Comparison of ENCODE assay signal across 1 cellular context in the genomic region with DNA sequence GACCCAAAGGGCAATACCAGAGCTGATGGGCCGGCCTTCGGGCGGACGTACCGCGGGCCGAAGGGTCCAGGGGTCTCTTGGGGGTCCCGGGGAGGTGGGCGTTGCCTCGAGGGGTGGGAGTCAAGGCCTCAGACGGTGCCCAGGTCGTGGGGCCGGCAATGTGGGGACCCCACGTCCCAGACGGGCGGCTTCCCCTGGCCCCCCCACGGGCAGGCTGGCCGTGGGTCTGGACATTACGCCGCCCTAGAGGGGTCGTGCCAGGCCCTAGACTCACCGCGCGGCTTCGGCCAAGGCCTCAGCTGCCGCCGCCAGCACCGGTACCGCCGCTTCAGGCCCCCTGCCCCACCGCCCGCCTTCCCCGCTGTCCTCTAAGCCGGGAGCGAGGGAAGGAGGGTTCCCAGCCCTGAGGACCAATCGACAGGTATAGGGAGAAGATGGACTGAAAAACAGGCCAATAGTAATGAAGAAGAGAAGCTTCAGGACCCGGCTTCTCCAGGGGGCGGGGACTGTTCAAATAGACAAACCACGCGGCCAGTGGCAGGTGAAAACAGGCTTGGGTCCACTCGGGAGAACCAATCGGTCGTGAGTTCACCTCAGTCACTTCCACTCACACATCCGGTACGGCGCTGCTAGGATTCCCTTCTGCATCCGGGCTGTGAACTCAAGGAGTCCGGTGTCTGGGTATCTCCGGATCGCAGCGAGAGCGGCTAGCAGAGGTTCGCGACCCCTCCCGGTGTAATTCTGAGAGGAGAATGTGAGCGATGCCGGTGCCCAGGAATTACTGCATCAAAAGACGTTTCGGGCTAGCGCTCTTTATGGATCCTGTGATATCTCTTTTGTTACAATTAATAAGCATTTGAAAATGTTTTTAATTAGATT.
TF ChIP-seq lines count a peak whose summit lies in the region.

Gene MTOR, minus strand, starts transcription at position 381 of the 879 bp plus-strand sequence. CDS start 3,142 bp downstream, outside the sequence.

TF ChIP-seq in K562, 482 proteins besides CTCF, POLR2A, EP300 and RAD21 (continued from another document and continues in another):
- TF ChIP-seq, protein P1, sequence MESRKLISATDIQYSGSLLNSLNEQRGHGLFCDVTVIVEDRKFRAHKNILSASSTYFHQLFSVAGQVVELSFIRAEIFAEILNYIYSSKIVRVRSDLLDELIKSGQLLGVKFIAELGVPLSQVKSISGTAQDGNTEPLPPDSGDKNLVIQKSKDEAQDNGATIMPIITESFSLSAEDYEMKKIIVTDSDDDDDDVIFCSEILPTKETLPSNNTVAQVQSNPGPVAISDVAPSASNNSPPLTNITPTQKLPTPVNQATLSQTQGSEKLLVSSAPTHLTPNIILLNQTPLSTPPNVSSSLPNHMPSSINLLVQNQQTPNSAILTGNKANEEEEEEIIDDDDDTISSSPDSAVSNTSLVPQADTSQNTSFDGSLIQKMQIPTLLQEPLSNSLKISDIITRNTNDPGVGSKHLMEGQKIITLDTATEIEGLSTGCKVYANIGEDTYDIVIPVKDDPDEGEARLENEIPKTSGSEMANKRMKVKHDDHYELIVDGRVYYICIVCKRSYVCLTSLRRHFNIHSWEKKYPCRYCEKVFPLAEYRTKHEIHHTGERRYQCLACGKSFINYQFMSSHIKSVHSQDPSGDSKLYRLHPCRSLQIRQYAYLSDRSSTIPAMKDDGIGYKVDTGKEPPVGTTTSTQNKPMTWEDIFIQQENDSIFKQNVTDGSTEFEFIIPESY (CRISPR knock-in tag; IDR thresholded peaks at IDR 0.05): peak; percentile 49; the same call in 1 of the 2 replicates
- TF ChIP-seq PHB2 (IDR thresholded peaks at IDR 0.05; ENCODE audit: low read depth): no peak
- peak; percentile 89 for TF ChIP-seq SUPT5H (IDR thresholded peaks at IDR 0.05)
- no peak for TF ChIP-seq ELF1 (tag; IDR thresholded peaks at IDR 0.05)
- 0 out of 2 replicates have a peak, but pooled peaks have one; percentile 13 for TF ChIP-seq PYGO2 (tag; IDR thresholded peaks at IDR 0.05)
- TF ChIP-seq, protein P2, sequence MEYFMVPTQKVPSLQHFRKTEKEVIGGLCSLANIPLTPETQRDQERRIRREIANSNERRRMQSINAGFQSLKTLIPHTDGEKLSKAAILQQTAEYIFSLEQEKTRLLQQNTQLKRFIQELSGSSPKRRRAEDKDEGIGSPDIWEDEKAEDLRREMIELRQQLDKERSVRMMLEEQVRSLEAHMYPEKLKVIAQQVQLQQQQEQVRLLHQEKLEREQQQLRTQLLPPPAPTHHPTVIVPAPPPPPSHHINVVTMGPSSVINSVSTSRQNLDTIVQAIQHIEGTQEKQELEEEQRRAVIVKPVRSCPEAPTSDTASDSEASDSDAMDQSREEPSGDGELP (CRISPR knock-in tag; IDR thresholded peaks at IDR 0.05; ENCODE audit: borderline replicate concordance): peak; percentile 66; the same call in 1 of the 2 replicates
- peak in 1 of 2 experiments; percentile 97; a peak in 2 of 3 replicates for TF ChIP-seq CBX3 (IDR thresholded peaks at IDR 0.05; ENCODE audit: borderline replicate concordance in 1 of 2, low read length in 2 of 2)
- peak; percentile 17 to 26; a peak in 2 of 4 replicates for TF ChIP-seq NONO (IDR thresholded peaks at IDR 0.05; ENCODE audit: low read depth in 2 of 2, low read length in 1 of 2)
- no peak for TF ChIP-seq KLF16 (IDR thresholded peaks at IDR 0.05)
- no peak for TF ChIP-seq HLTF (IDR thresholded peaks at IDR 0.05)
- TF ChIP-seq HNRNPK (IDR thresholded peaks at IDR 0.05; ENCODE audit: low read depth, low read length, poor library complexity, severe bottlenecking): no peak
- TF ChIP-seq E2F3 (CRISPR knock-in tag; IDR thresholded peaks at IDR 0.05): no peak
- TF ChIP-seq NFYB (IDR thresholded peaks at IDR 0.05; ENCODE audit: extremely low read depth, insufficient read length): peak; percentile 87
- no peak for TF ChIP-seq OTX1 (CRISPR knock-in tag; IDR thresholded peaks at IDR 0.05)
- peak; percentile 66 for TF ChIP-seq SAP30 (IDR thresholded peaks at IDR 0.05; ENCODE audit: borderline replicate concordance, insufficient read depth, low read depth, low read length, poor library complexity, severe bottlenecking)
- TF ChIP-seq ZBTB7A (IDR thresholded peaks at IDR 0.05; ENCODE audit: borderline replicate concordance, control insufficient read depth, low read depth, low read length): peak; percentile 89
- TF ChIP-seq, protein P3, sequence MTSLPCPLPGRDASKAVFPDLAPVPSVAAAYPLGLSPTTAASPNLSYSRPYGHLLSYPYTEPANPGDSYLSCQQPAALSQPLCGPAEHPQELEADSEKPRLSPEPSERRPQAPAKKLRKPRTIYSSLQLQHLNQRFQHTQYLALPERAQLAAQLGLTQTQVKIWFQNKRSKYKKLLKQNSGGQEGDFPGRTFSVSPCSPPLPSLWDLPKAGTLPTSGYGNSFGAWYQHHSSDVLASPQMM (CRISPR knock-in tag; IDR thresholded peaks at IDR 0.05): no peak
- TF ChIP-seq ZNF354B (CRISPR knock-in tag; IDR thresholded peaks at IDR 0.05): no peak
- peak; percentile 76 for TF ChIP-seq POLR2H (tag; IDR thresholded peaks at IDR 0.05; ENCODE audit: low read depth)
- TF ChIP-seq KDM4B (IDR thresholded peaks at IDR 0.05; ENCODE audit: borderline replicate concordance in 2 of 2, low read depth in 1 of 2): peak in 1 of 2 experiments; percentile 97; a peak in 2 of 4 replicates
- peak; percentile 86 for TF ChIP-seq CHD2 (IDR thresholded peaks at IDR 0.05; ENCODE audit: low read depth, low read length)
- TF ChIP-seq RERE (CRISPR knock-in tag; IDR thresholded peaks at IDR 0.05; ENCODE audit: borderline replicate concordance): no peak
- TF ChIP-seq POU5F1 (IDR thresholded peaks at IDR 0.05; ENCODE audit: borderline replicate concordance, low read depth, low read length, partially characterized antibody): no peak
- peak; percentile 99 for TF ChIP-seq NCOA1 (IDR thresholded peaks at IDR 0.05; ENCODE audit: low read depth)
- peak; percentile 38; the same call in 1 of the 2 replicates for TF ChIP-seq TEAD2 (tag; IDR thresholded peaks at IDR 0.05)
- TF ChIP-seq RBBP5 (IDR thresholded peaks at IDR 0.05; ENCODE audit: borderline replicate concordance, insufficient read depth, low read length, poor library complexity, severe bottlenecking): peak; percentile 92
- no peak for TF ChIP-seq ZNF444 (CRISPR knock-in tag; IDR thresholded peaks at IDR 0.05)
- TF ChIP-seq ZEB2 (IDR thresholded peaks at IDR 0.05): peak; percentile 97
- peak; percentile 89 for TF ChIP-seq HCFC1 (IDR thresholded peaks at IDR 0.05; ENCODE audit: low read depth, low read length)
- peak; percentile 56; the same call in 1 of the 2 replicates for TF ChIP-seq PML (IDR thresholded peaks at IDR 0.05; ENCODE audit: low read length)
- TF ChIP-seq, protein P4, sequence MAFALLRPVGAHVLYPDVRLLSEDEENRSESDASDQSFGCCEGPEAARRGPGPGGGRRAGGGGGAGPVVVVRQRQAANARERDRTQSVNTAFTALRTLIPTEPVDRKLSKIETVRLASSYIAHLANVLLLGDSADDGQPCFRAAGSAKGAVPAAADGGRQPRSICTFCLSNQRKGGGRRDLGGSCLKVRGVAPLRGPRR (CRISPR knock-in tag; IDR thresholded peaks at IDR 0.05): no peak
- TF ChIP-seq MYC (IDR thresholded peaks at IDR 0.05; ENCODE audit: low read depth, low read length): peak; percentile 47; the same call in 1 of the 2 replicates
- TF ChIP-seq MYC (CRISPR knock-in tag; IDR thresholded peaks at IDR 0.05; ENCODE audit: borderline replicate concordance, low read depth): no peak
- 0 out of 2 replicates have a peak, but pooled peaks have one; percentile 39 for TF ChIP-seq LCOR (CRISPR knock-in tag; IDR thresholded peaks at IDR 0.05)
- no peak for TF ChIP-seq ZNF146 (CRISPR knock-in tag; IDR thresholded peaks at IDR 0.05; ENCODE audit: unreplicated experiment)
- TF ChIP-seq HNRNPH1 (optimal IDR thresholded peaks at IDR 0.05; ENCODE audit: low read depth, low read length): no peak
- TF ChIP-seq, protein P5, sequence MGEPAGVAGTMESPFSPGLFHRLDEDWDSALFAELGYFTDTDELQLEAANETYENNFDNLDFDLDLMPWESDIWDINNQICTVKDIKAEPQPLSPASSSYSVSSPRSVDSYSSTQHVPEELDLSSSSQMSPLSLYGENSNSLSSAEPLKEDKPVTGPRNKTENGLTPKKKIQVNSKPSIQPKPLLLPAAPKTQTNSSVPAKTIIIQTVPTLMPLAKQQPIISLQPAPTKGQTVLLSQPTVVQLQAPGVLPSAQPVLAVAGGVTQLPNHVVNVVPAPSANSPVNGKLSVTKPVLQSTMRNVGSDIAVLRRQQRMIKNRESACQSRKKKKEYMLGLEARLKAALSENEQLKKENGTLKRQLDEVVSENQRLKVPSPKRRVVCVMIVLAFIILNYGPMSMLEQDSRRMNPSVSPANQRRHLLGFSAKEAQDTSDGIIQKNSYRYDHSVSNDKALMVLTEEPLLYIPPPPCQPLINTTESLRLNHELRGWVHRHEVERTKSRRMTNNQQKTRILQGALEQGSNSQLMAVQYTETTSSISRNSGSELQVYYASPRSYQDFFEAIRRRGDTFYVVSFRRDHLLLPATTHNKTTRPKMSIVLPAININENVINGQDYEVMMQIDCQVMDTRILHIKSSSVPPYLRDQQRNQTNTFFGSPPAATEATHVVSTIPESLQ (CRISPR knock-in tag; IDR thresholded peaks at IDR 0.05): peak; percentile 77; the same call in 1 of the 2 replicates
- peak; percentile 46; the same call in 1 of the 2 replicates for TF ChIP-seq FOXM1 (IDR thresholded peaks at IDR 0.05; ENCODE audit: low read depth)
- no peak for TF ChIP-seq FOXM1 (CRISPR knock-in tag; IDR thresholded peaks at IDR 0.05; ENCODE audit: low read depth)
- TF ChIP-seq, protein P6, sequence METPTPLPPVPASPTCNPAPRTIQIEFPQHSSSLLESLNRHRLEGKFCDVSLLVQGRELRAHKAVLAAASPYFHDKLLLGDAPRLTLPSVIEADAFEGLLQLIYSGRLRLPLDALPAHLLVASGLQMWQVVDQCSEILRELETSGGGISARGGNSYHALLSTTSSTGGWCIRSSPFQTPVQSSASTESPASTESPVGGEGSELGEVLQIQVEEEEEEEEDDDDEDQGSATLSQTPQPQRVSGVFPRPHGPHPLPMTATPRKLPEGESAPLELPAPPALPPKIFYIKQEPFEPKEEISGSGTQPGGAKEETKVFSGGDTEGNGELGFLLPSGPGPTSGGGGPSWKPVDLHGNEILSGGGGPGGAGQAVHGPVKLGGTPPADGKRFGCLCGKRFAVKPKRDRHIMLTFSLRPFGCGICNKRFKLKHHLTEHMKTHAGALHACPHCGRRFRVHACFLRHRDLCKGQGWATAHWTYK (CRISPR knock-in tag; IDR thresholded peaks at IDR 0.05): no peak; the same call in 1 of the 2 replicates
- TF ChIP-seq TEAD1 (CRISPR knock-in tag; IDR thresholded peaks at IDR 0.05): peak in 1 of 2 experiments; percentile 72; a peak in 1 of 4 replicates
- peak; percentile 86 for TF ChIP-seq KDM5B (IDR thresholded peaks at IDR 0.05; ENCODE audit: insufficient replicate concordance, low read depth, low read length)
- TF ChIP-seq ZNF41 (CRISPR knock-in tag; conservative IDR thresholded peaks at IDR 0.05): 0 out of 2 replicates have a peak, but pooled peaks have one; percentile 26
- TF ChIP-seq NR1H2 (CRISPR knock-in tag; IDR thresholded peaks at IDR 0.05): no peak
- 0 out of 2 replicates have a peak, but pooled peaks have one; percentile 30 for TF ChIP-seq KAT7 (CRISPR knock-in tag; IDR thresholded peaks at IDR 0.05; ENCODE audit: borderline replicate concordance)
- no peak for TF ChIP-seq CBX5 (IDR thresholded peaks at IDR 0.05; ENCODE audit: borderline replicate concordance, low read depth)
- peak; percentile 33; the same call in 1 of the 2 replicates for TF ChIP-seq FOXJ2 (tag; IDR thresholded peaks at IDR 0.05)
